9 cellular contexts compared by ENCODE assay signal in genomic region chr6:11093591-11094410, GRCh38. TPM values are rescaled to one million over a fixed set of nuclear protein-coding genes. Genes with fewer than 3 reads are reported as not detected.
DNase-seq lines count a peak whose midpoint lies in the region; ATAC-seq, FAIRE-seq and TF ChIP-seq lines count a peak whose summit lies in the region.
"Had no signal": no experiment of that assay in that cellular context is flagged by ENCODE, and none has a peak within 500 bp of the region (broad histone marks: within the 10 kb centered on the region; RNA-seq: fewer than 3 reads in every experiment).

TSS of gene SMIM13 (plus strand) at chr6:11093834. CDS start at chr6:11094314, 480 bp downstream.

- peak within 1 kb of the TSS; percentile 96 for H3K4me3 ChIP-seq in WERI-Rb-1 (ENCODE audit: low read depth, low read length)
- H3K4me3 ChIP-seq in mammary epithelial cell (replicated peaks in 1 of 3; ENCODE audit: insufficient read depth in 1 of 3, low read depth in 2 of 3, low read length in 3 of 3): peak within 1 kb of the TSS; percentile 81 to 100 (median 89)
- peak within 1 kb of the TSS; percentile 85 for H3K4me3 ChIP-seq in iPS-20b (ENCODE audit: low read length)
- H3K4me3 ChIP-seq in small intestine (ENCODE audit: low read depth in 1 of 2, low read length in 2 of 2): peak within 1 kb of the TSS; percentile 88 to 91

- H4K20me1 ChIP-seq in mammary epithelial cell (ENCODE audit: insufficient read depth, low read length): no peaks in the 10 kb centered on the region

- H3K36me3 ChIP-seq in WERI-Rb-1: peaks cover 21% of the 10 kb centered on the region
- H3K36me3 ChIP-seq in mammary epithelial cell (ENCODE audit: insufficient read depth, low read length): peaks cover 2% of the 10 kb centered on the region
- no peaks in the 10 kb centered on the region for H3K36me3 ChIP-seq in iPS-20b (ENCODE audit: insufficient read depth, low read depth, low read length)
- H3K36me3 ChIP-seq in small intestine (ENCODE audit: control insufficient read depth in 2 of 2, insufficient read depth in 2 of 2, low read length in 2 of 2): no peaks in the 10 kb centered on the region

- BruUV-seq in mammary epithelial cell (replicated peaks; lab: Mats Ljungman, UMichigan): no TSS peak

- peak within 1 kb of the TSS; percentile 93 for H3K4me2 ChIP-seq in mammary epithelial cell (ENCODE audit: insufficient read depth, low read depth, low read length)

- H3K4me1 ChIP-seq in mammary epithelial cell (ENCODE audit: insufficient read depth, low read length) (peaks cover 12% of the 10 kb centered on the region), iPS-20b (ENCODE audit: insufficient read depth, low read length) (peaks cover 12% of the 10 kb centered on the region; the same call in 1 of the 2 replicates), small intestine (ENCODE audit: control insufficient read depth in 2 of 2, insufficient read depth in 1 of 2, low read depth in 1 of 2, low read length in 1 of 2) (peaks cover 2 to 4% of the 10 kb centered on the region in 2 donors)

- TF ChIP-seq CTCF in WERI-Rb-1 (IDR thresholded peaks at IDR 0.05; ENCODE audit: low read depth, low read length) (peak; percentile 74), mammary epithelial cell (conservative IDR thresholded peaks at IDR 0.05 in 1 of 2, IDR thresholded peaks at IDR 0.05 in 1 of 2; ENCODE audit: extremely low read depth in 1 of 2, insufficient read depth in 1 of 2, low read depth in 1 of 2, low read length in 2 of 2) (peak; percentile 16 to 42)

- no peak for FAIRE-seq in small intestine (lab: Jason Lieb, UNC)
- FAIRE-seq: islet of Langerhans had no signal

- peak within 1 kb of the TSS; percentile 87 for H3K9ac ChIP-seq in mammary epithelial cell (ENCODE audit: insufficient read depth, low read length)
- peak within 1 kb of the TSS; percentile 94 for H3K9ac ChIP-seq in iPS-20b (ENCODE audit: low read depth, low read length)

- in situ Hi-C loops in mammary epithelial cell (cut with MboI; ENCODE audit: low sequenced_read_pairs in 2 of 2): no loop called here

- ATAC-seq in GM18907 (IDR thresholded peaks at IDR 0.05; ENCODE audit: unreplicated experiment): peak; percentile 95
- ATAC-seq in HG03159 (IDR thresholded peaks at IDR 0.05; ENCODE audit: unreplicated experiment): peak; percentile 91

- H3K27me3 ChIP-seq in WERI-Rb-1 (ENCODE audit: insufficient read depth, low read depth, severe bottlenecking) (no peaks in the 10 kb centered on the region), mammary epithelial cell (ENCODE audit: insufficient read depth, low read length) (no peaks in the 10 kb centered on the region), iPS-20b (ENCODE audit: insufficient read depth, low read length) (no peaks in the 10 kb centered on the region), small intestine (ENCODE audit: control insufficient read depth in 2 of 2, insufficient read depth in 2 of 2, low read length in 2 of 2) (no peaks in the 10 kb centered on the region)

- CTCF ChIA-PET in mammary epithelial cell (lab: Charles Lee; ENCODE audit: low non-redundant PET): no interaction called here

- H3K9me3 ChIP-seq in WERI-Rb-1 (ENCODE audit: severe bottlenecking): no peaks in the 10 kb centered on the region
- no peaks in the 10 kb centered on the region for H3K9me3 ChIP-seq in mammary epithelial cell (replicated peaks; ENCODE audit: insufficient read depth, low read length)
- H3K9me3 ChIP-seq in iPS-20b (ENCODE audit: insufficient read depth, low read depth, low read length): no peaks in the 10 kb centered on the region
- H3K9me3 ChIP-seq in small intestine (ENCODE audit: control insufficient read depth, low read depth): no peaks in the 10 kb centered on the region

- dilution Hi-C loops in mammary epithelial cell (cut with HindIII; ENCODE audit: low sequenced_read_pairs): no loop called here

- H3K79me2 ChIP-seq in mammary epithelial cell (ENCODE audit: insufficient read depth, low read length): peaks cover 47% of the 10 kb centered on the region

- DNase-seq in AG08396 (ENCODE audit: low spot score) (peak; percentile 98), NCI-H2227 (lab: John Stamatoyannopoulos, UW; ENCODE audit: unreplicated experiment) (peak; percentile 99), WERI-Rb-1 (peak; percentile 100), mammary epithelial cell (peak; percentile 95), small intestine (peak; percentile 98)

- intact Hi-C loops in mammary epithelial cell (cut with micrococcal nuclease): loop anchor here (1.0 to 10.0 kb wide), 7 partner anchors 46 to 481 kb away; partner anchors contain the start of gene NEDD9

- 0% methylated on average over 11 of the region's 94 CpGs for WGBS in mammary epithelial cell (ENCODE audit: low coverage, missing lambda C conversion rate)
- WGBS in small intestine, 3 donors: 0 to 1% (median 1%) methylated on average over 54 to 94 of the region's 94 CpGs

- H2AFZ ChIP-seq in mammary epithelial cell (ENCODE audit: low read depth, low read length): peak within 1 kb of the TSS; percentile 96

- peak within 1 kb of the TSS; percentile 98 for H3K27ac ChIP-seq in WERI-Rb-1
- peak within 1 kb of the TSS; percentile 87 for H3K27ac ChIP-seq in mammary epithelial cell (ENCODE audit: insufficient read depth, low read depth, low read length)
- peak within 1 kb of the TSS; percentile 82 for H3K27ac ChIP-seq in iPS-20b (ENCODE audit: low read length)
- peak within 1 kb of the TSS; percentile 93 to 96 for H3K27ac ChIP-seq in small intestine (ENCODE audit: low read depth in 1 of 2, low read length in 1 of 2)

RNA-seq across cellular contexts. Expression of gene SMIM13, which starts in this region (rescaled TPM):
- total RNA-seq in mammary epithelial cell: 10 to 100 TPM; 12.3 to 17.5 TPM
- polyA plus RNA-seq in mammary epithelial cell (3.5 TPM), small intestine (1 to 10 TPM; 2.4 to 4.6 (median 3.6) TPM)
- polyA minus RNA-seq in mammary epithelial cell: 0.36 TPM

Comparison
In these comparisons a context has a peak if more than half of its experiments do, and no peak if none do; other contexts are left out.
1. Peak in every context shown above with its lines: DNase-seq, ATAC-seq, H3K4me3 ChIP-seq and H3K27ac ChIP-seq.